ENCODE assay signal across 8 cellular contexts in genomic region chr7:148987010-148987750, GRCh38. TPM values are rescaled to one million over a fixed set of nuclear protein-coding genes. Genes with fewer than 3 reads are reported as not detected.
DNase-seq lines count a peak whose midpoint lies in the region; ATAC-seq and TF ChIP-seq lines count a peak whose summit lies in the region.

No MANE protein-coding gene starts in this region.

- no peak for TF ChIP-seq CTCF in left lung (IDR thresholded peaks at IDR 0.05)

- intact Hi-C loops in dendritic cell treated with granulocyte-macrophage colony-stimulating factor and Interleukin-4, amounts not matched to agents 40 ng/mL and 50 ng/mL, for 4 days (cut with micrococcal nuclease), result loop anchor here (5.0 kb wide), 1 partner anchor 40 kb away; the partner anchor contains the start of gene PDIA4
- intact Hi-C loops in left lung (cut with DNase I), result no loop called here

- H3K4me3 ChIP-seq in BLaER1 treated with 17β-estradiol and CSF1 and Interleukin-3, amounts not matched to agents 10 nM and 100 nM, result peak overlapping the region; percentile 64 to 83 (median 78)
- peak overlapping the region; percentile 51 to 65 for H3K4me3 ChIP-seq in left lung

- H4K20me1 ChIP-seq in BLaER1 treated with 17β-estradiol and CSF1 and Interleukin-3, amounts not matched to agents 10 nM and 100 nM, result no peaks in the 10 kb centered on the region

- peaks cover 28% of the 10 kb centered on the region for H3K27me3 Mint-ChIP-seq in activated CD4-positive, alpha-beta T cell treated with anti-CD3 and anti-CD28 coated beads, Interleukin-2, amount 10 ng/mL, durations not matched to agents 7 days and 5 days
- H3K27me3 Mint-ChIP-seq in dendritic cell treated with granulocyte-macrophage colony-stimulating factor and Interleukin-4, amounts not matched to agents 40 ng/mL and 50 ng/mL, for 4 days, result peaks cover 5% of the 10 kb centered on the region

- H3K4me1 Mint-ChIP-seq in activated CD4-positive, alpha-beta T cell treated with anti-CD3 and anti-CD28 coated beads, Interleukin-2, amount 10 ng/mL, durations not matched to agents 7 days and 5 days, result peaks cover 48% of the 10 kb centered on the region
- peaks cover 40% of the 10 kb centered on the region for H3K4me1 Mint-ChIP-seq in dendritic cell treated with granulocyte-macrophage colony-stimulating factor and Interleukin-4, amounts not matched to agents 40 ng/mL and 50 ng/mL, for 4 days (ENCODE audit: low read depth)

- peak overlapping the region; percentile 88 to 98 (median 94) for H3K4me2 ChIP-seq in BLaER1 treated with 17β-estradiol and CSF1 and Interleukin-3, amounts not matched to agents 10 nM and 100 nM

- DNase-seq in NCI-H526 (lab: John Stamatoyannopoulos, UW) (peak; percentile 92 to 94), left lung (peak; percentile 84 to 88)
- peak; percentile 89 for DNase-seq in activated CD4-positive, alpha-beta T cell treated with anti-CD3 and anti-CD28 coated beads, Interleukin-2, amount 10 ng/mL, durations not matched to agents 7 days and 5 days
- peak; percentile 67 for DNase-seq in stimulated activated CD4-positive, alpha-beta T cell treated with anti-CD3 and anti-CD28 coated beads, Interleukin-4, amount 100 ng/mL, for 1 hour

- POLR2A ChIA-PET in activated CD4-positive, alpha-beta T cell treated with anti-CD3 and anti-CD28 coated beads, Interleukin-2, amount 10 ng/mL, durations not matched to agents 7 days and 5 days (lab: Charles Lee), result no interaction called here

- peak; percentile 88 for ATAC-seq in GM19328 (IDR thresholded peaks at IDR 0.05; ENCODE audit: unreplicated experiment)
- peak; percentile 84 for ATAC-seq in HG03469 (IDR thresholded peaks at IDR 0.05; ENCODE audit: unreplicated experiment)
- ATAC-seq in left lung, result peak; percentile 91

- peak overlapping the region; percentile 93 for H3K4me3 Mint-ChIP-seq in activated CD4-positive, alpha-beta T cell treated with anti-CD3 and anti-CD28 coated beads, Interleukin-2, amount 10 ng/mL, durations not matched to agents 7 days and 5 days
- H3K4me3 Mint-ChIP-seq in dendritic cell treated with granulocyte-macrophage colony-stimulating factor and Interleukin-4, amounts not matched to agents 40 ng/mL and 50 ng/mL, for 4 days, result peak overlapping the region; percentile 86

- CTCF ChIA-PET in activated CD4-positive, alpha-beta T cell treated with anti-CD3 and anti-CD28 coated beads, Interleukin-2, amount 10 ng/mL, durations not matched to agents 7 days and 5 days (lab: Charles Lee), result interaction anchor here (0.6 to 2.0 kb wide), 5 partner anchors 12 to 79 kb away, joined by 3 to 9 read pairs (median 5); no protein-coding TSS in a partner anchor

- H3K36me3 Mint-ChIP-seq in activated CD4-positive, alpha-beta T cell treated with anti-CD3 and anti-CD28 coated beads, Interleukin-2, amount 10 ng/mL, durations not matched to agents 7 days and 5 days (ENCODE audit: low read depth), result peaks cover 2% of the 10 kb centered on the region
- H3K36me3 Mint-ChIP-seq in dendritic cell treated with granulocyte-macrophage colony-stimulating factor and Interleukin-4, amounts not matched to agents 40 ng/mL and 50 ng/mL, for 4 days (ENCODE audit: low read depth), result peaks cover 11% of the 10 kb centered on the region

- 0 out of 22 replicates have a peak, but pooled peaks cover 0 to 4% (median 0%) of the 10 kb centered on the region in 11 experiments for H3K9me3 ChIP-seq in BLaER1 treated with 17β-estradiol and CSF1 and Interleukin-3, amounts not matched to agents 10 nM and 100 nM (replicated peaks in 1 of 11)
- H3K9me3 ChIP-seq in left lung, result no peaks in the 10 kb centered on the region

- H3K27ac Mint-ChIP-seq in activated CD4-positive, alpha-beta T cell treated with anti-CD3 and anti-CD28 coated beads, Interleukin-2, amount 10 ng/mL, durations not matched to agents 7 days and 5 days, result peak overlapping the region; percentile 95
- H3K27ac Mint-ChIP-seq in dendritic cell treated with granulocyte-macrophage colony-stimulating factor and Interleukin-4, amounts not matched to agents 40 ng/mL and 50 ng/mL, for 4 days, result peak overlapping the region; percentile 86

- H3K27me3 ChIP-seq in BLaER1 treated with 17β-estradiol and CSF1 and Interleukin-3, amounts not matched to agents 10 nM and 100 nM, result peaks cover 4 to 9% (median 6%) of the 10 kb centered on the region in 11 experiments; a peak in 17 of 22 replicates
- peaks cover 0 to 5% of the 10 kb centered on the region in 2 donors for H3K27me3 ChIP-seq in left lung

- H3K4me1 ChIP-seq in BLaER1 treated with 17β-estradiol and CSF1 and Interleukin-3, amounts not matched to agents 10 nM and 100 nM, result peaks cover 32 to 50% (median 42%) of the 10 kb centered on the region in 10 experiments
- peaks cover 0 to 36% of the 10 kb centered on the region in 2 donors for H3K4me1 ChIP-seq in left lung

- H3K9me3 Mint-ChIP-seq in activated CD4-positive, alpha-beta T cell treated with anti-CD3 and anti-CD28 coated beads, Interleukin-2, amount 10 ng/mL, durations not matched to agents 7 days and 5 days, result no peaks in the 10 kb centered on the region
- no peaks in the 10 kb centered on the region for H3K9me3 Mint-ChIP-seq in dendritic cell treated with granulocyte-macrophage colony-stimulating factor and Interleukin-4, amounts not matched to agents 40 ng/mL and 50 ng/mL, for 4 days

- H3K27ac ChIP-seq in BLaER1 treated with 17β-estradiol and CSF1 and Interleukin-3, amounts not matched to agents 10 nM and 100 nM, result peak overlapping the region; percentile 78 to 89 (median 85); a peak in 21 of 22 replicates
- peak overlapping the region; percentile 58 to 85 for H3K27ac ChIP-seq in left lung

- peak overlapping the region; percentile 66 to 84 (median 78) for H3K9ac ChIP-seq in BLaER1 treated with 17β-estradiol and CSF1 and Interleukin-3, amounts not matched to agents 10 nM and 100 nM

- no peaks in the 10 kb centered on the region for H3K36me3 ChIP-seq in BLaER1 treated with 17β-estradiol and CSF1 and Interleukin-3, amounts not matched to agents 10 nM and 100 nM
- H3K36me3 ChIP-seq in left lung, result no peaks in the 10 kb centered on the region

RNA-seq across cellular contexts. Expression of gene PDIA4, which starts 41.1 kb away (rescaled TPM):
- total RNA-seq in activated CD4-positive, alpha-beta T cell treated with anti-CD3 and anti-CD28 coated beads, Interleukin-2, amount 10 ng/mL, durations not matched to agents 7 days and 5 days, result 10 to 100 TPM; 94.8 to 97.4 TPM
- 100 to 1,000 TPM; 204 to 239 TPM for total RNA-seq in left lung

Comparison
In these comparisons a context has a peak if more than half of its experiments do, and no peak if none do; other contexts are left out.
1. Peak in every context shown above with its lines: DNase-seq, ATAC-seq, H3K4me3 ChIP-seq and H3K27ac ChIP-seq.